In genomic region chr2:22812065-22812680, GRCh38 we compare ENCODE assay signal across 24 cellular contexts.
"Had no signal": no experiment of that assay in that cellular context is flagged by ENCODE, and none has a peak within 500 bp of the region (broad histone marks: within the 10 kb centered on the region; RNA-seq: fewer than 3 reads in every experiment).

No MANE protein-coding gene starts in this region.

- H3K9me3 ChIP-seq: ovary, psoas muscle, suprapubic skin, transverse colon, upper lobe of right lung, uterus had no signal

- H3K27me3 ChIP-seq: ovary, suprapubic skin, transverse colon, upper lobe of right lung, uterus had no signal

- H3K4me1 ChIP-seq: psoas muscle, suprapubic skin, transverse colon, upper lobe of right lung, uterus had no signal

- H3K36me3 ChIP-seq: ovary, suprapubic skin, transverse colon, upper lobe of right lung, uterus had no signal

- H3K4me3 ChIP-seq: dorsolateral prefrontal cortex, ovary, psoas muscle, skin epidermis, suprapubic skin, transverse colon, upper lobe of right lung, uterus had no signal

- H3K27ac ChIP-seq: dorsolateral prefrontal cortex, ovary, psoas muscle, skin epidermis, suprapubic skin, transverse colon, upper lobe of right lung, uterus had no signal

- DNase-seq: dorsolateral prefrontal cortex; effector CD4-positive, alpha-beta T cell; hypothalamus; immature natural killer cell; islet precursor cell; mesendoderm; midbrain; naive thymus-derived CD8-positive, alpha-beta T cell; nephron progenitor cell; nucleus accumbens; ovary; posterior cingulate gyrus; psoas muscle; right cardiac atrium; stimulated activated CD4-positive, alpha-beta T cell treated with anti-CD3 and anti-CD28 coated beads, Interleukin-15, amount 100 ng/mL, for 24 hours; stimulated activated CD4-positive, alpha-beta T cell treated with anti-CD3 and anti-CD28 coated beads, Interleukin-2, amount 100 ng/mL, for 48 hours; stimulated activated CD8-positive, alpha-beta memory T cell treated with anti-CD3 and anti-CD28 coated beads, Interleukin-4, amount 100 ng/mL, for 48 hours; stimulated activated naive CD4-positive, alpha-beta T cell; stimulated activated naive CD8-positive, alpha-beta T cell treated with anti-CD3 and anti-CD28 coated beads, Interleukin-15, amount 100 ng/mL, for 72 hours; transverse colon; upper lobe of right lung; uterus had no signal
